Comparison of ENCODE assay signal across 27 cellular contexts in the genomic region with DNA sequence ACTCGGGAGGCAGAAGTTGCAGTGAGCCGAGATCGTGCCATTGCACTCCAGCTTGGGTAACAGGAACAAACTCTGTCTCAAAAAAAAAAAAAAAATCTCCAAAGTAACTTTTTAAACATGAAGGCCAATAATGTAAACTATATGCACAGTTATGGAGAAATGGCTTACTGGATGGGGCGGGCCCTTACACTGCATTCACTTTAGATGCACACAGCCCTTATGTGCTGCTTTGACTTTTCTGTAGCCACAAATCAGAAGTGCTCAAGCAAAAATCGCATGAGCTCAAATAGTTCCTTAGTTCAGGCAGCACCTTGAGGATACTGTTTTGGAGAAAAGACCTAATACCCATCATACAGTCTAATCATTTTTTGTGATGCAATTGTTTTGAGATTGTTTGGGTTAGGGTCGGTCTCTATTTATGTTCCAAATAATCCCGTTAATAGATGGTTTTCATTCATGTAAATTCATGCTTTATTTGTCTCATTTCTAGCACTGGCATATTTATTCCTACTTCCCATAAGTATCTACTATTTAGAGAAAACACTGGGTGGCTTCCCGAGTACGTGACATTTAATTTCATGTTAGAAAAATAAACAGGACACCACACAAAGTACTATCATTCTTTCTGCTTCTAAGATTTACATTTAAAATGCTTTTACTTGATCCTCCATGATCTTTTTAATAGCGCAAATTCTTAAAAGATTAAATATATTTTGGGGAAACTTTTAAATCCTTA. TPM values are rescaled to one million over a fixed set of nuclear protein-coding genes. Genes with fewer than 3 reads are reported as not detected.
DNase-seq lines count a peak whose midpoint lies in the region; ATAC-seq, FAIRE-seq and TF ChIP-seq lines count a peak whose summit lies in the region.
"Had no signal": no experiment of that assay in that cellular context is flagged by ENCODE, and none has a peak within 500 bp of the region (broad histone marks: within the 10 kb centered on the region; RNA-seq: fewer than 3 reads in every experiment).

No MANE protein-coding gene starts in this region.

- peak overlapping the region; percentile 84 for H4K5ac ChIP-seq in IMR-90 (ENCODE audit: low read depth, low read length)

- no peak overlapping the region for H3K4me3 Mint-ChIP-seq in HFFc6
- H3K4me3 Mint-ChIP-seq: CD8-positive, alpha-beta T cell had no signal

- no peak overlapping the region; the same call in 1 of the 2 replicates for H3K27ac Mint-ChIP-seq in HFFc6

- intact Hi-C loops in IMR-90 (cut with micrococcal nuclease) = no loop called here
- intact Hi-C loops in posterior cingulate gyrus (cut with DNase I) = no loop called here

- H2BK15ac ChIP-seq in IMR-90 (ENCODE audit: low read depth, low read length) = no peak overlapping the region

- peak overlapping the region; percentile 95 for H3K27ac ChIP-seq in IMR-90 (ENCODE audit: insufficient read depth, low read length)
- no peak overlapping the region for H3K27ac ChIP-seq in keratinocyte (ENCODE audit: control insufficient read depth, insufficient read depth, low read length)
- peak overlapping the region; percentile 63 for H3K27ac ChIP-seq in smooth muscle cell (ENCODE audit: low read depth)
- H3K27ac ChIP-seq: GM23248, KMS-11 had no signal

- no peaks in the 10 kb centered on the region for H3K27me3 Mint-ChIP-seq in HFFc6 (ENCODE audit: insufficient read depth)

- dilution Hi-C loops in IMR-90 (cut with HindIII; ENCODE audit: low sequenced_read_pairs, unreplicated experiment) (no loop called here), keratinocyte (cut with MboI; ENCODE audit: extremely low pct_ligation_motif_present, low sequenced_read_pairs) (no loop called here)

- no peak overlapping the region for H3K9ac ChIP-seq in IMR-90 (ENCODE audit: low read depth, low read length)
- H3K9ac ChIP-seq in keratinocyte (ENCODE audit: control insufficient read depth, extremely low read depth, insufficient read depth, low read length) = no peak overlapping the region
- H3K9ac ChIP-seq in smooth muscle cell (ENCODE audit: low read depth) = no peak overlapping the region
- H3K9ac ChIP-seq: GM23248, KMS-11, SK-N-SH had no signal

- POLR2A ChIA-PET in IMR-90 (lab: Charles Lee; ENCODE audit: unreplicated experiment) = interaction anchor here (0.6 kb wide), 1 partner anchor 790 kb away, joined by 3 read pairs; no protein-coding TSS in a partner anchor

- peak overlapping the region; percentile 45 for H2BK120ac ChIP-seq in IMR-90 (ENCODE audit: low read depth, low read length)

- H3K4me1 ChIP-seq in IMR-90 (ENCODE audit: control insufficient read depth, insufficient read depth, low read length) = peaks cover 21% of the 10 kb centered on the region
- no peaks in the 10 kb centered on the region for H3K4me1 ChIP-seq in keratinocyte (ENCODE audit: control insufficient read depth, extremely low read depth, insufficient read depth, low read length)
- no peaks in the 10 kb centered on the region for H3K4me1 ChIP-seq in smooth muscle cell (ENCODE audit: low read depth)

- no peaks in the 10 kb centered on the region for H3K9me3 Mint-ChIP-seq in HFFc6
- H3K9me3 Mint-ChIP-seq: CD8-positive, alpha-beta T cell had no signal

- H3K36me3 ChIP-seq in IMR-90 (ENCODE audit: control insufficient read depth, insufficient read depth, low read length) (0 out of 2 replicates have a peak, but pooled peaks cover 2% of the 10 kb centered on the region), keratinocyte (ENCODE audit: control insufficient read depth in 2 of 2, extremely low read depth in 1 of 2, insufficient read depth in 2 of 2, low read length in 2 of 2) (no peaks in the 10 kb centered on the region), smooth muscle cell (ENCODE audit: low read depth) (no peaks in the 10 kb centered on the region)

- peaks cover 30% of the 10 kb centered on the region for H3K4me1 Mint-ChIP-seq in HFFc6 (ENCODE audit: low read depth)

- peaks cover 18% of the 10 kb centered on the region for H4K20me1 ChIP-seq in IMR-90 (ENCODE audit: insufficient read depth, low read length)
- H4K20me1 ChIP-seq in keratinocyte (ENCODE audit: control insufficient read depth, extremely low read depth, insufficient read depth, low read length) = no peaks in the 10 kb centered on the region
- H4K20me1 ChIP-seq in smooth muscle cell (ENCODE audit: low read depth) = peaks cover 89% of the 10 kb centered on the region

- H2BK20ac ChIP-seq in IMR-90 (ENCODE audit: low read depth, low read length) = 0 out of 2 replicates have a peak overlapping the region, but pooled peaks have one; percentile 32

- H3K36me3 Mint-ChIP-seq in HFFc6 (ENCODE audit: low read depth) = peaks cover 8% of the 10 kb centered on the region

- in situ Hi-C loops in IMR-90 (cut with MboI; ENCODE audit: low sequenced_read_pairs) = no loop called here

- peak overlapping the region; percentile 5; the same call in 1 of the 2 replicates for H3K4me3 ChIP-seq in IMR-90 (ENCODE audit: insufficient read depth, low read depth, low read length)
- H3K4me3 ChIP-seq in keratinocyte (ENCODE audit: control insufficient read depth in 2 of 3, extremely low read depth in 1 of 3, insufficient read depth in 2 of 3, low read depth in 1 of 3, low read length in 3 of 3) = no peak overlapping the region
- H3K4me3 ChIP-seq in smooth muscle cell = no peak overlapping the region
- H3K4me3 ChIP-seq: GM23248 had no signal

- peak overlapping the region; percentile 79 for H3K23ac ChIP-seq in IMR-90 (ENCODE audit: low read depth, low read length)

- peaks cover 39 to 70% of the 10 kb centered on the region in 2 experiments for H3K79me1 ChIP-seq in IMR-90 (ENCODE audit: low read depth in 1 of 2, low read length in 2 of 2)

- peak overlapping the region; percentile 45; the same call in 1 of the 2 replicates for H3K56ac ChIP-seq in IMR-90 (ENCODE audit: extremely low read depth, insufficient read depth, low read length)

- peak overlapping the region; percentile 64 for H3K4ac ChIP-seq in IMR-90 (ENCODE audit: low read depth, low read length)

- DNase-seq in IMR-90 (peak; percentile 55), keratinocyte (ENCODE audit: low read depth, low spot score) (no peak), smooth muscle cell (lab: John Stamatoyannopoulos, UW; ENCODE audit: unreplicated experiment) (no peak), posterior cingulate gyrus (no peak), activated gamma-delta T cell treated with Interleukin-2 at 50 U/mL for 16 hours (no peak), HFFc6 (no peak)
- no peak for DNase-seq in stimulated activated CD8-positive, alpha-beta memory T cell treated with anti-CD3 and anti-CD28 coated beads, Interleukin-4, amount 100 ng/mL, for 48 hours
- DNase-seq: C1 segment of cervical spinal cord; Caco-2; CD8-positive, alpha-beta T cell; GM23248; H7; MM.1S; NCI-H1417; NCI-H1694; NCI-H2029 treated with DMSO at 0.1 percent for 48 hours; NCI-H345; NCI-H510A treated with DMSO at 0.1 percent for 48 hours; NCI-H748 treated with DMSO at 0.1 percent for 48 hours; SIG-M5; SK-N-SH had no signal

- H2BK5ac ChIP-seq in IMR-90 (ENCODE audit: low read depth, low read length, poor library complexity, severe bottlenecking) = peak overlapping the region; percentile 95

- H3K79me2 ChIP-seq in keratinocyte (ENCODE audit: control insufficient read depth, insufficient read depth, low read length) (peaks cover 62% of the 10 kb centered on the region), smooth muscle cell (ENCODE audit: low read depth) (peaks cover 98% of the 10 kb centered on the region)

- peak overlapping the region; percentile 63 for H4K91ac ChIP-seq in IMR-90 (ENCODE audit: insufficient read depth, low read depth, low read length)

- H3K4me2 ChIP-seq in IMR-90 (ENCODE audit: low read depth, low read length) (peak overlapping the region; percentile 81), keratinocyte (ENCODE audit: control insufficient read depth, extremely low read depth, insufficient read depth, low read depth, low read length) (no peak overlapping the region), smooth muscle cell (peak overlapping the region; percentile 52)
- H3K4me2 ChIP-seq: KMS-11, SK-N-SH had no signal

- TF ChIP-seq CTCF in IMR-90 (conservative IDR thresholded peaks at IDR 0.05; ENCODE audit: low read depth, low read length) (no peak), keratinocyte (optimal IDR thresholded peaks at IDR 0.05 in 1 of 3, IDR thresholded peaks at IDR 0.05 in 1 of 3, conservative IDR thresholded peaks at IDR 0.05 in 1 of 3; ENCODE audit: extremely low read depth in 1 of 3, insufficient read depth in 2 of 3, low read length in 3 of 3) (no peak), smooth muscle cell (IDR thresholded peaks at IDR 0.05; ENCODE audit: borderline replicate concordance, insufficient read depth, poor library complexity, severe bottlenecking) (no peak), HFFc6 (IDR thresholded peaks at IDR 0.05) (no peak)

- peaks cover 11% of the 10 kb centered on the region for H3K9me1 ChIP-seq in IMR-90 (ENCODE audit: insufficient read depth, low read length)
- no peaks in the 10 kb centered on the region for H3K9me1 ChIP-seq in keratinocyte (ENCODE audit: control insufficient read depth, extremely low read depth, insufficient read depth, low read length)

- no peak for TF ChIP-seq RAD21 in IMR-90 (IDR thresholded peaks at IDR 0.05; ENCODE audit: low read length)

- CTCF ChIA-PET in IMR-90 (lab: Yijun Ruan, JAX) = interaction anchor here (0.6 kb wide), 1 partner anchor 11 kb away, joined by 3 read pairs; no protein-coding TSS in a partner anchor

- peak; percentile 86 for ATAC-seq in IMR-90 (ENCODE audit: low read depth)
- ATAC-seq: CD8-positive, alpha-beta T cell had no signal

- WGBS in IMR-90 (ENCODE audit: extremely low coverage in 2 of 2, insufficient read length in 1 of 2), 2 experiments = no CpG with 5 or more reads among the region's 10 CpGs
- 66% methylated on average over 10 of the region's 10 CpGs for WGBS in smooth muscle cell (ENCODE audit: low lambda C conversion rate)

- H4K8ac ChIP-seq in IMR-90 (ENCODE audit: low read depth in 2 of 2, low read length in 2 of 2) = peak overlapping the region in 1 of 2 experiments; percentile 82; a peak in 3 of 4 replicates

- no peak for TF ChIP-seq POLR2A in IMR-90 (IDR thresholded peaks at IDR 0.05; ENCODE audit: low read depth, low read length)

- BruUV-seq in IMR-90 (replicated peaks; lab: Mats Ljungman, UMichigan) = no TSS peak

- H2AFZ ChIP-seq in IMR-90 (replicated peaks; ENCODE audit: low read length, poor library complexity) (no peak overlapping the region), keratinocyte (ENCODE audit: control insufficient read depth, low read length) (no peak overlapping the region), smooth muscle cell (ENCODE audit: low read depth) (no peak overlapping the region)
- H2AFZ ChIP-seq: GM23248 had no signal

- peak overlapping the region; percentile 54; the same call in 1 of the 2 replicates for H2AK5ac ChIP-seq in IMR-90 (ENCODE audit: low read depth, low read length)

- H3K18ac ChIP-seq in IMR-90 (ENCODE audit: low read depth, low read length) = peak overlapping the region; percentile 82

- H3K14ac ChIP-seq in IMR-90 (replicated peaks; ENCODE audit: low read depth, low read length) = peak overlapping the region; percentile 41

- peak; percentile 35 for FAIRE-seq in endometrium (lab: Jason Lieb, UNC)
- FAIRE-seq in keratinocyte (lab: Jason Lieb, UNC) = peak; percentile 44
- FAIRE-seq: A204.1, G401.6, HTR-8/SVneo, RCC 7860 had no signal

- H3F3A ChIP-seq in smooth muscle cell (ENCODE audit: low read depth) = peaks cover 6% of the 10 kb centered on the region

- H3K9me3 ChIP-seq in IMR-90 (ENCODE audit: control insufficient read depth, insufficient read depth, low read length) = no peaks in the 10 kb centered on the region
- no peaks in the 10 kb centered on the region for H3K9me3 ChIP-seq in keratinocyte (ENCODE audit: control insufficient read depth, low read depth, low read length)
- no peaks in the 10 kb centered on the region for H3K9me3 ChIP-seq in smooth muscle cell (replicated peaks; ENCODE audit: low read depth)
- H3K9me3 ChIP-seq: Caco-2, SK-N-SH had no signal

- H3K27me3 ChIP-seq in IMR-90 (ENCODE audit: control insufficient read depth, insufficient read depth, low read length) (no peaks in the 10 kb centered on the region), keratinocyte (ENCODE audit: control insufficient read depth, extremely low read depth, insufficient read depth, low read length) (no peaks in the 10 kb centered on the region), smooth muscle cell (ENCODE audit: low read depth) (no peaks in the 10 kb centered on the region)

- H2AK9ac ChIP-seq in IMR-90 (replicated peaks; ENCODE audit: low read depth, low read length, poor library complexity) = no peak overlapping the region

RNA-seq across cellular contexts. Expression of gene RBMS1, which starts 34.7 kb away (rescaled TPM):
- 64.9 and 73.6 TPM in 2 replicates for total RNA-seq in IMR-90 (2012; rRNA removed)
- polyA plus RNA-seq in IMR-90 (2012; rRNA removed) = 43.5 and 45.9 TPM in 2 replicates
- polyA plus RNA-seq in IMR-90 (2012; cell fraction: cytosol; rRNA removed) = 12.0 and 17.3 TPM in 2 replicates
- 21.4 and 98.7 TPM in 2 replicates for polyA plus RNA-seq in IMR-90 (2012; cell fraction: nucleus; rRNA removed; ENCODE audit: low replicate concordance)
- polyA plus RNA-seq in keratinocyte = 70.9 to 92.1 TPM (median 89.1 TPM) in 3 replicates
- polyA plus RNA-seq in keratinocyte (2011; ENCODE audit: low read depth) = 60.1 TPM
- polyA plus RNA-seq in keratinocyte (2011; cell fraction: cytosol; rRNA removed) = 54.0 and 93.4 TPM in 2 replicates
- 106 and 135 TPM in 2 replicates for polyA plus RNA-seq in keratinocyte (2011; cell fraction: nucleus; rRNA removed)
- polyA plus RNA-seq in keratinocyte (2012; ENCODE audit: low replicate concordance) = 43.3 and 53.3 TPM in 2 replicates
- polyA minus RNA-seq in keratinocyte = 41.3 to 155 TPM (median 84.3 TPM) in 3 replicates
- polyA minus RNA-seq in keratinocyte (2011; cell fraction: cytosol; rRNA and poly(A)+ RNA removed) = 41.4 TPM
- polyA minus RNA-seq in keratinocyte (2011; cell fraction: nucleus; rRNA and poly(A)+ RNA removed) = 83.4 and 167 TPM in 2 replicates
- total RNA-seq in smooth muscle cell = 142 and 160 TPM in 2 replicates
- polyA plus RNA-seq in smooth muscle cell = 103 and 116 TPM in 2 replicates
- total RNA-seq in HFFc6 (2021; fragmentation: NEBNext Ultra II Directional; extraction: Animal tissue kit (Norgen Biotek cat#: 25700)) = 100 to 1,000 TPM in 3 of 6 experiments, 10 to 100 TPM in 3; 88.7 to 111 (median 96.1) TPM
